In the genomic region with DNA sequence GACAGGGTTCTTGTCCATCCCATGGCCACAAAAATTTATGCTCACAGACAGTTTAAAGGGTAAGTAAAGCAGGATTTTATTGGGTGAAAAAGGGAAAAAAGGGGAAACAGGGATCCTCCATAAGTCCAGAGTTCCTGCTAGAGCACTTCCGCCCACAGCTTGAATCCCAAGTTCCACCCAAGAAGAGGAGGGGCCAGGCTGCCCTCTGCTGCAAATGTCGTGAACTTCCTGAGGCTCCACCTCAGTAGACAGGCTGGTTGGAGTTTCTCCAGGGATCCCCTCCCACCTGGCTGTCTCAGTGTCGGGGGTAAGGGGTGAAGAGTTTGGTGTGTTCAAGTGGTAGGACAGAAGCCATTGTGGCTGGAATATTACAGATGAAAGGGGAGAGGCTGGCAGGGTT, we compare ENCODE assay signal across 1 cellular context.
TF ChIP-seq lines count a peak whose summit lies in the region.

No MANE protein-coding gene starts in this region.

TF ChIP-seq in GM23338, 12 proteins besides CTCF, POLR2A, EP300 and RAD21 (continued from another document):
- TF ChIP-seq, protein P1, sequence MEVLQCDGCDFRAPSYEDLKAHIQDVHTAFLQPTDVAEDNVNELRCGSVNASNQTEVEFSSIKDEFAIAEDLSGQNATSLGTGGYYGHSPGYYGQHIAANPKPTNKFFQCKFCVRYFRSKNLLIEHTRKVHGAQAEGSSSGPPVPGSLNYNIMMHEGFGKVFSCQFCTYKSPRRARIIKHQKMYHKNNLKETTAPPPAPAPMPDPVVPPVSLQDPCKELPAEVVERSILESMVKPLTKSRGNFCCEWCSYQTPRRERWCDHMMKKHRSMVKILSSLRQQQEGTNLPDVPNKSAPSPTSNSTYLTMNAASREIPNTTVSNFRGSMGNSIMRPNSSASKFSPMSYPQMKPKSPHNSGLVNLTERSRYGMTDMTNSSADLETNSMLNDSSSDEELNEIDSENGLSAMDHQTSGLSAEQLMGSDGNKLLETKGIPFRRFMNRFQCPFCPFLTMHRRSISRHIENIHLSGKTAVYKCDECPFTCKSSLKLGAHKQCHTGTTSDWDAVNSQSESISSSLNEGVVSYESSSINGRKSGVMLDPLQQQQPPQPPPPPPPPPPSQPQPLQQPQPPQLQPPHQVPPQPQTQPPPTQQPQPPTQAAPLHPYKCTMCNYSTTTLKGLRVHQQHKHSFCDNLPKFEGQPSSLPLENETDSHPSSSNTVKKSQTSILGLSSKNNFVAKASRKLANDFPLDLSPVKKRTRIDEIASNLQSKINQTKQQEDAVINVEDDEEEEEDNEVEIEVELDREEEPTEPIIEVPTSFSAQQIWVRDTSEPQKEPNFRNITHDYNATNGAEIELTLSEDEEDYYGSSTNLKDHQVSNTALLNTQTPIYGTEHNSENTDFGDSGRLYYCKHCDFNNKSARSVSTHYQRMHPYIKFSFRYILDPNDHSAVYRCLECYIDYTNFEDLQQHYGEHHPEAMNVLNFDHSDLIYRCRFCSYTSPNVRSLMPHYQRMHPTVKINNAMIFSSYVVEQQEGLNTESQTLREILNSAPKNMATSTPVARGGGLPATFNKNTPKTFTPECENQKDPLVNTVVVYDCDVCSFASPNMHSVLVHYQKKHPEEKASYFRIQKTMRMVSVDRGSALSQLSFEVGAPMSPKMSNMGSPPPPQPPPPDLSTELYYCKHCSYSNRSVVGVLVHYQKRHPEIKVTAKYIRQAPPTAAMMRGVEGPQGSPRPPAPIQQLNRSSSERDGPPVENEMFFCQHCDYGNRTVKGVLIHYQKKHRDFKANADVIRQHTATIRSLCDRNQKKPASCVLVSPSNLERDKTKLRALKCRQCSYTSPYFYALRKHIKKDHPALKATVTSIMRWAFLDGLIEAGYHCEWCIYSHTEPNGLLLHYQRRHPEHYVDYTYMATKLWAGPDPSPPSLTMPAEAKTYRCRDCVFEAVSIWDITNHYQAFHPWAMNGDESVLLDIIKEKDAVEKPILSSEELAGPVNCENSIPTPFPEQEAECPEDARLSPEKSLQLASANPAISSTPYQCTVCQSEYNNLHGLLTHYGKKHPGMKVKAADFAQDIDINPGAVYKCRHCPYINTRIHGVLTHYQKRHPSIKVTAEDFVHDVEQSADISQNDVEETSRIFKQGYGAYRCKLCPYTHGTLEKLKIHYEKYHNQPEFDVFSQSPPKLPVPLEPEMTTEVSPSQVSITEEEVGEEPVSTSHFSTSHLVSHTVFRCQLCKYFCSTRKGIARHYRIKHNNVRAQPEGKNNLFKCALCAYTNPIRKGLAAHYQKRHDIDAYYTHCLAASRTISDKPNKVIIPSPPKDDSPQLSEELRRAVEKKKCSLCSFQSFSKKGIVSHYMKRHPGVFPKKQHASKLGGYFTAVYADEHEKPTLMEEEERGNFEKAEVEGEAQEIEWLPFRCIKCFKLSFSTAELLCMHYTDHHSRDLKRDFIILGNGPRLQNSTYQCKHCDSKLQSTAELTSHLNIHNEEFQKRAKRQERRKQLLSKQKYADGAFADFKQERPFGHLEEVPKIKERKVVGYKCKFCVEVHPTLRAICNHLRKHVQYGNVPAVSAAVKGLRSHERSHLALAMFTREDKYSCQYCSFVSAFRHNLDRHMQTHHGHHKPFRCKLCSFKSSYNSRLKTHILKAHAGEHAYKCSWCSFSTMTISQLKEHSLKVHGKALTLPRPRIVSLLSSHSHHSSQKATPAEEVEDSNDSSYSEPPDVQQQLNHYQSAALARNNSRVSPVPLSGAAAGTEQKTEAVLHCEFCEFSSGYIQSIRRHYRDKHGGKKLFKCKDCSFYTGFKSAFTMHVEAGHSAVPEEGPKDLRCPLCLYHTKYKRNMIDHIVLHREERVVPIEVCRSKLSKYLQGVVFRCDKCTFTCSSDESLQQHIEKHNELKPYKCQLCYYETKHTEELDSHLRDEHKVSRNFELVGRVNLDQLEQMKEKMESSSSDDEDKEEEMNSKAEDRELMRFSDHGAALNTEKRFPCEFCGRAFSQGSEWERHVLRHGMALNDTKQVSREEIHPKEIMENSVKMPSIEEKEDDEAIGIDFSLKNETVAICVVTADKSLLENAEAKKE (CRISPR knock-in tag; IDR thresholded peaks at IDR 0.05): no peak
- TF ChIP-seq STAT1 (IDR thresholded peaks at IDR 0.05; ENCODE audit: unreplicated experiment) (no peak), EZH2phosphoT487 (IDR thresholded peaks at IDR 0.05; ENCODE audit: unreplicated experiment) (no peak)
